Comparison of ENCODE assay signal across 15 cellular contexts in the genomic region with DNA sequence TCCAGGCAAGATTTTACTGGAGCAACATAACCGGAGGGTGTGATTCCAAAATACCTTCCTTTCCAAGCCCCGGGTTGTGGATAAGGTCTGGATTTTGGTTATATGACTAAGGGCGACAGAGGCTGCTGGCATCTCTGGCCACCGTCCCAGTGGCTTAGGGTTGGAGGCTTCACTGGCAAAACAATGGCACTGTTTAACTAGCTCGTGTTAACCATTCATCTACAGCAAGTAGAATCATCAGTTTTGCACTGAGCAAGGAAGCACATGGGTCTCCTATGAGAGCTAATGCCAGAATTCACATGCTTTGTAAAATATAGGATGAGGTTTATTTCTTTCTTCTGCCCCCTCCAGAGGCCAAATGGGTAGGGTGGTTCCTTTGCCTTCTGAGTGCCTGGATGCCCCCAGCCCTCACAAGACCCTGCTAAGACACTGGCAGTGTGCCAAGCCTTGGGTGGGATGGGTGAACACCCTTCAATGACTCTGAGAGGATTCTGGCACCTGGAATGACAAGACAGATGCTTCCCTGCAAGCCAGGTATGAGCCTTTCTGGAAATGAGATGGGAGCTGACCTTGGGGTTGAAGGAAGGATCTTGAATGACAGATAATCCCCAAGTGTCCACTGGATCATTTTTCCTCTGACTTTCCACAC. TPM values are rescaled to one million over a fixed set of nuclear protein-coding genes. Genes with fewer than 3 reads are reported as not detected.
DNase-seq lines count a peak whose midpoint lies in the region; ATAC-seq and TF ChIP-seq lines count a peak whose summit lies in the region.
"Had no signal": no experiment of that assay in that cellular context is flagged by ENCODE, and none has a peak within 500 bp of the region (broad histone marks: within the 10 kb centered on the region; RNA-seq: fewer than 3 reads in every experiment).

No MANE protein-coding gene starts in this region.

- POLR2A ChIA-PET in PC-3 (lab: Charles Lee; ENCODE audit: unreplicated experiment): interaction anchor here (0.6 kb wide), 2 partner anchors 35 to 54 kb away, joined by 4 to 8 read pairs; no protein-coding TSS in a partner anchor

- H3K9me3 ChIP-seq in PC-3 (ENCODE audit: low read length) (no peaks in the 10 kb centered on the region), fibroblast of lung (ENCODE audit: control insufficient read depth, insufficient read depth, low read depth, low read length) (no peaks in the 10 kb centered on the region)
- H3K9me3 ChIP-seq: BLaER1, colonic mucosa had no signal

- H3K79me2 ChIP-seq in PC-3 (ENCODE audit: low read length) (no peaks in the 10 kb centered on the region), fibroblast of lung (ENCODE audit: control insufficient read depth, insufficient read depth, low read length) (no peaks in the 10 kb centered on the region)

- no peaks in the 10 kb centered on the region for H3K9me2 ChIP-seq in PC-3 (replicated peaks; ENCODE audit: low read length)

- H3K27me3 ChIP-seq in PC-3 (ENCODE audit: low read length) (no peaks in the 10 kb centered on the region), fibroblast of lung (ENCODE audit: control insufficient read depth, insufficient read depth, low read length) (no peaks in the 10 kb centered on the region)
- H3K27me3 ChIP-seq: BLaER1, colonic mucosa had no signal

- no TSS peak for BruUV-seq in PC-3 (replicated peaks; lab: Mats Ljungman, UMichigan)

- H4K20me1 ChIP-seq in PC-3 (ENCODE audit: low read length) (no peaks in the 10 kb centered on the region), fibroblast of lung (ENCODE audit: control insufficient read depth, extremely low read depth, insufficient read depth, low read length) (no peaks in the 10 kb centered on the region)
- H4K20me1 ChIP-seq: BLaER1 had no signal

- H3K4me1 ChIP-seq in PC-3 (ENCODE audit: insufficient read depth, low read length) (peaks cover 27% of the 10 kb centered on the region), fibroblast of lung (ENCODE audit: control insufficient read depth, extremely low read depth, insufficient read depth, low read length) (peaks cover 6% of the 10 kb centered on the region)
- H3K4me1 ChIP-seq: BLaER1, colonic mucosa had no signal

- H3K27me3 Mint-ChIP-seq in activated CD4-positive, alpha-beta T cell treated with anti-CD3 and anti-CD28 coated beads, Interleukin-2, amount 10 ng/mL, durations not matched to agents 24 days and 14 days: no peaks in the 10 kb centered on the region
- H3K27me3 Mint-ChIP-seq: activated T-helper 17 cell treated with anti-CD3 and anti-CD28 coated beads, Interleukin-2, amount 50 U/mL, for 72 hours had no signal

- peak overlapping the region; percentile 40; the same call in 1 of the 2 replicates for H3K4me2 ChIP-seq in PC-3 (ENCODE audit: low read length)
- H3K4me2 ChIP-seq in fibroblast of lung (ENCODE audit: extremely low read depth, insufficient read depth, low read length): no peak overlapping the region
- H3K4me2 ChIP-seq: BLaER1 had no signal

- intact Hi-C loops in PC-3 (cut with micrococcal nuclease) (no loop called here), posterior vena cava (cut with DNase I) (no loop called here)
- intact Hi-C loops in activated CD4-positive, alpha-beta T cell treated with anti-CD3 and anti-CD28 coated beads, Interleukin-2, amount 10 ng/mL, durations not matched to agents 24 days and 14 days (cut with micrococcal nuclease): no loop called here

- H3K36me3 Mint-ChIP-seq in activated CD4-positive, alpha-beta T cell treated with anti-CD3 and anti-CD28 coated beads, Interleukin-2, amount 10 ng/mL, durations not matched to agents 24 days and 14 days (ENCODE audit: low read depth): peaks cover 57% of the 10 kb centered on the region

- peak; percentile 67 for DNase-seq in Caki2 (ENCODE audit: low read depth)
- DNase-seq in PC-3: peak; percentile 84
- peak; percentile 32 to 48 for DNase-seq in fibroblast of lung (ENCODE audit: low read depth in 2 of 2)
- peak; percentile 47 for DNase-seq in posterior vena cava (ENCODE audit: low spot score)
- no peak for DNase-seq in stimulated activated CD8-positive, alpha-beta memory T cell treated with anti-CD3 and anti-CD28 coated beads, Interleukin-4, amount 100 ng/mL, for 48 hours
- no peak for DNase-seq in activated CD4-positive, alpha-beta T cell treated with anti-CD3 and anti-CD28 coated beads, Interleukin-2, amount 10 ng/mL, durations not matched to agents 24 days and 14 days
- DNase-seq in NCI-H1694 treated with DMSO at 0.1 percent for 48 hours (lab: John Stamatoyannopoulos, UW): no peak
- DNase-seq: activated CD4-positive, alpha-beta T cell treated with anti-CD3 and anti-CD28 coated beads, Interleukin-2, amount 50 U/mL, for 48 hours; colonic mucosa; DMS79 had no signal

- peaks cover 62% of the 10 kb centered on the region for H3K36me3 ChIP-seq in PC-3 (ENCODE audit: low read depth, low read length)
- peaks cover 27% of the 10 kb centered on the region for H3K36me3 ChIP-seq in fibroblast of lung (ENCODE audit: control insufficient read depth, insufficient read depth, low read length)
- H3K36me3 ChIP-seq: BLaER1 had no signal

- H3K4me3 ChIP-seq in PC-3 (ENCODE audit: low read length): no peak overlapping the region
- H3K4me3 ChIP-seq in fibroblast of lung (replicated peaks in 1 of 4; ENCODE audit: control extremely low read depth in 1 of 4, insufficient read depth in 1 of 4, low read depth in 3 of 4, low read length in 4 of 4): no peak overlapping the region
- H3K4me3 ChIP-seq: BLaER1, colonic mucosa, lung had no signal

- H3F3A ChIP-seq in PC-3 (ENCODE audit: low read length, unreplicated experiment): no peaks in the 10 kb centered on the region

- H3K27ac Mint-ChIP-seq in activated CD4-positive, alpha-beta T cell treated with anti-CD3 and anti-CD28 coated beads, Interleukin-2, amount 10 ng/mL, durations not matched to agents 24 days and 14 days: no peak overlapping the region
- H3K27ac Mint-ChIP-seq: activated T-helper 17 cell treated with anti-CD3 and anti-CD28 coated beads, Interleukin-2, amount 50 U/mL, for 72 hours had no signal

- TF ChIP-seq CTCF in PC-3 (conservative IDR thresholded peaks at IDR 0.05; ENCODE audit: low read depth, low read length) (no peak), fibroblast of lung (conservative IDR thresholded peaks at IDR 0.05 in 1 of 2, IDR thresholded peaks at IDR 0.05 in 1 of 2; ENCODE audit: low read depth in 1 of 2, low read length in 2 of 2) (no peak)

- H3K9ac ChIP-seq in PC-3 (ENCODE audit: low read length) (peak overlapping the region; percentile 32), fibroblast of lung (ENCODE audit: insufficient read depth, low read length) (no peak overlapping the region)
- H3K9ac ChIP-seq: BLaER1 had no signal

- H3K4me1 Mint-ChIP-seq in activated CD4-positive, alpha-beta T cell treated with anti-CD3 and anti-CD28 coated beads, Interleukin-2, amount 10 ng/mL, durations not matched to agents 24 days and 14 days: no peaks in the 10 kb centered on the region
- H3K4me1 Mint-ChIP-seq: activated T-helper 17 cell treated with anti-CD3 and anti-CD28 coated beads, Interleukin-2, amount 50 U/mL, for 72 hours had no signal

- CTCF ChIA-PET in PC-3 (lab: Charles Lee): interaction anchor here (0.7 to 1.0 kb wide), 3 partner anchors 36 to 95 kb away, joined by 3 to 6 read pairs (median 3); no protein-coding TSS in a partner anchor

- in situ Hi-C loops in Caki2 (cut with HindIII; ENCODE audit: low pct_unique_long_range_greater_than_20kb, low sequenced_read_pairs): no loop called here

- no peak overlapping the region for H3K4me3 Mint-ChIP-seq in activated CD4-positive, alpha-beta T cell treated with anti-CD3 and anti-CD28 coated beads, Interleukin-2, amount 10 ng/mL, durations not matched to agents 24 days and 14 days
- H3K4me3 Mint-ChIP-seq: activated T-helper 17 cell treated with anti-CD3 and anti-CD28 coated beads, Interleukin-2, amount 50 U/mL, for 72 hours had no signal

- H2AFZ ChIP-seq in PC-3 (ENCODE audit: low read length) (no peak overlapping the region), fibroblast of lung (ENCODE audit: low read length) (no peak overlapping the region)

- no peaks in the 10 kb centered on the region for H3K9me3 Mint-ChIP-seq in activated CD4-positive, alpha-beta T cell treated with anti-CD3 and anti-CD28 coated beads, Interleukin-2, amount 10 ng/mL, durations not matched to agents 24 days and 14 days
- H3K9me3 Mint-ChIP-seq: activated T-helper 17 cell treated with anti-CD3 and anti-CD28 coated beads, Interleukin-2, amount 50 U/mL, for 72 hours had no signal

- H3K27ac ChIP-seq in PC-3 (ENCODE audit: low read length) (peak overlapping the region; percentile 84), fibroblast of lung (ENCODE audit: insufficient read depth, low read length) (peak overlapping the region; percentile 46)
- H3K27ac ChIP-seq: BLaER1, colonic mucosa had no signal

- peak; percentile 75 for ATAC-seq in PC-3
- no peak for ATAC-seq in GM21723 (IDR thresholded peaks at IDR 0.05; ENCODE audit: unreplicated experiment)
- ATAC-seq: activated T-helper 17 cell treated with anti-CD3 and anti-CD28 coated beads, Interleukin-2, amount 50 U/mL, for 72 hours; Right ventricle myocardium inferior had no signal

RNA-seq across cellular contexts. Expression of a gene that starts 36.8 kb away (rescaled TPM):
- total RNA-seq in Caki2 (2014; rRNA removed; shearing (Covaris generic); ENCODE audit: low replicate concordance): 275 and 305 TPM in 2 replicates
- 166 TPM in 2 replicates for total RNA-seq in PC-3 (2014; rRNA removed)
- total RNA-seq in fibroblast of lung: 98.9 and 329 TPM in 2 replicates
- polyA plus RNA-seq in fibroblast of lung: 217 and 314 TPM in 2 replicates
- 225 and 293 TPM in 2 replicates for polyA plus RNA-seq in fibroblast of lung (2012)
- polyA minus RNA-seq in fibroblast of lung (ENCODE audit: low replicate concordance): 1,689 and 1,763 TPM in 2 replicates
- 10 to 100 TPM in 1 of 2 donors, 1 to 10 TPM in 1; 8.0 to 27.1 TPM for total RNA-seq in posterior vena cava
- total RNA-seq in activated CD4-positive, alpha-beta T cell treated with anti-CD3 and anti-CD28 coated beads, Interleukin-2, amount 10 ng/mL, durations not matched to agents 24 days and 14 days: 207 and 211 TPM in 2 replicates

RNA-seq across cellular contexts. Expression of a gene that starts 49.1 kb away (rescaled TPM):
- not detected in 2 replicates for total RNA-seq in Caki2 (2014; rRNA removed; shearing (Covaris generic); ENCODE audit: low replicate concordance)
- total RNA-seq in PC-3 (2014; rRNA removed): 21.8 and 31.3 TPM in 2 replicates
- not detected in 2 replicates for total RNA-seq in fibroblast of lung
- not detected in 2 replicates for polyA plus RNA-seq in fibroblast of lung
- polyA plus RNA-seq in fibroblast of lung (2012): not detected in 2 replicates
- not detected in 2 replicates for polyA minus RNA-seq in fibroblast of lung (ENCODE audit: low replicate concordance)
- under 1 TPM in 1 of 2 donors, not detected in 1; 0.05 TPM for total RNA-seq in posterior vena cava
- total RNA-seq in activated CD4-positive, alpha-beta T cell treated with anti-CD3 and anti-CD28 coated beads, Interleukin-2, amount 10 ng/mL, durations not matched to agents 24 days and 14 days: 1.6 TPM in 2 replicates
- total RNA-seq: Right ventricle myocardium inferior had no signal

Comparison
In these comparisons a context has a peak if more than half of its experiments do, and no peak if none do; other contexts are left out.
1. DNase-seq: peak in Caki2 (single experiment), PC-3 (single experiment), fibroblast of lung (2 of 2) and posterior vena cava (single experiment); none in stimulated activated CD8-positive, alpha-beta memory T cell treated with anti-CD3 and anti-CD28 coated beads, Interleukin-4, amount 100 ng/mL, for 48 hours (single experiment), activated CD4-positive, alpha-beta T cell treated with anti-CD3 and anti-CD28 coated beads, Interleukin-2, amount 10 ng/mL, durations not matched to agents 24 days and 14 days (single experiment) and NCI-H1694 treated with DMSO at 0.1 percent for 48 hours (single experiment).